ENCODE assay signal across 20 cellular contexts in the genomic region with DNA sequence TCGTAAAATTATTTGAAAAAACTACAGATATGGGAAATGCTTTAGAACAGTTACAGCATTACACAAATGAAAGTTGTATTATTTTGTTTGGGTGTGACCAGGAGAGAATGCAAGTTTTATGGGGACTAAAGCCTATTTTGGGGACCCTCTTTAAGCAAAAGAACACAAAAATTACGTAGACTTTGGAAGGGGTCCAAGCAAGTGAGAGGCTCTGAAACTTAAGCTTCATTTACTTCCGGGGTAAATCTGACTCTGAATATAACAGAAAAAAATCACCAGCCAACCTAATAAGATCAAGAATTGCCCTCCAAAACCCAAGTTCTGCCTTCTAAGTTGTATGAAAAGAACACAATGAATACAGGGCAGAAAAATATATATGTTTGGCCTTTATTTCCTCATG.
"Had no signal": no experiment of that assay in that cellular context is flagged by ENCODE, and none has a peak within 500 bp of the region (broad histone marks: within the 10 kb centered on the region; RNA-seq: fewer than 3 reads in every experiment).

No MANE protein-coding gene starts in this region.

- ATAC-seq: activated CD8-positive, alpha-beta T cell treated with anti-CD3 and anti-CD28 coated beads for 36 hours; left ventricle myocardium superior; natural killer cell; WTC11 had no signal

- DNase-seq: activated CD4-positive, alpha-beta T cell treated with anti-CD3 and anti-CD28 coated beads for 48 hours; activated CD8-positive, alpha-beta memory T cell treated with anti-CD3 and anti-CD28 coated beads, Interleukin-2, amount 50 U/mL, for 4 hours; activated CD8-positive, alpha-beta T cell treated with anti-CD3 and anti-CD28 coated beads for 36 hours; activated gamma-delta T cell treated with Interleukin-2 at 50 U/mL for 16 hours; cerebellar nuclear complex; dermis blood vessel endothelial cell; hypothalamus; left ventricle myocardium superior; natural killer cell; retina; stimulated activated CD4-positive, alpha-beta T cell treated with anti-CD3 and anti-CD28 coated beads, Interleukin-15, amount 100 ng/mL, for 24 hours; stimulated activated CD4-positive, alpha-beta T cell treated with anti-CD3 and anti-CD28 coated beads, Interleukin-4, amount 100 ng/mL, for 24 hours; stimulated activated CD8-positive, alpha-beta memory T cell treated with anti-CD3 and anti-CD28 coated beads, Interleukin-4, amount 100 ng/mL, for 48 hours; stimulated activated naive CD4-positive, alpha-beta T cell treated with Interleukin-2 at 50 U/mL for 16 hours; T-helper 2 cell had no signal

- H3K9me3 Mint-ChIP-seq: activated CD8-positive, alpha-beta T cell treated with anti-CD3 and anti-CD28 coated beads for 36 hours; memory B cell; natural killer cell; type B pancreatic cell; WTC11 had no signal

- H3K4me3 Mint-ChIP-seq: activated CD8-positive, alpha-beta T cell treated with anti-CD3 and anti-CD28 coated beads for 36 hours; activated naive CD8-positive, alpha-beta T cell; memory B cell; natural killer cell; type B pancreatic cell; WTC11 had no signal

- H3K4me1 Mint-ChIP-seq: natural killer cell, WTC11 had no signal

- H3K36me3 Mint-ChIP-seq: natural killer cell, type B pancreatic cell, WTC11 had no signal

- H3K27me3 Mint-ChIP-seq: activated CD8-positive, alpha-beta T cell treated with anti-CD3 and anti-CD28 coated beads for 36 hours; activated naive CD8-positive, alpha-beta T cell; memory B cell; type B pancreatic cell had no signal

- H3K27ac Mint-ChIP-seq: activated CD8-positive, alpha-beta T cell treated with anti-CD3 and anti-CD28 coated beads for 36 hours; activated naive CD8-positive, alpha-beta T cell; memory B cell; natural killer cell; type B pancreatic cell; WTC11 had no signal

- H3K27ac ChIP-seq: epithelial cell of prostate had no signal
